ENCODE assay signal across 2 cellular contexts in genomic region chr3:97821810-97822775, GRCh38.
TF ChIP-seq lines count a peak whose summit lies in the region.

TSS of gene CRYBG3 (plus strand) at chr3:97822011. CDS start at chr3:97822207, 196 bp downstream.

TF ChIP-seq in A549, 52 proteins besides CTCF, POLR2A, EP300 and RAD21 (continued from another document):
- TF ChIP-seq E2F6 (IDR thresholded peaks at IDR 0.05; ENCODE audit: borderline replicate concordance, low read depth) (peak; percentile 68; the same call in 1 of the 2 replicates), BCL3 (IDR thresholded peaks at IDR 0.05) (0 out of 3 replicates have a peak, but pooled peaks have one; percentile 61), HDAC2 (IDR thresholded peaks at IDR 0.05) (no peak), NR3C1 (IDR thresholded peaks at IDR 0.05) (no peak), CHD2 (IDR thresholded peaks at IDR 0.05; ENCODE audit: low read length, partially characterized antibody) (no peak)
- TF ChIP-seq, protein P1, sequence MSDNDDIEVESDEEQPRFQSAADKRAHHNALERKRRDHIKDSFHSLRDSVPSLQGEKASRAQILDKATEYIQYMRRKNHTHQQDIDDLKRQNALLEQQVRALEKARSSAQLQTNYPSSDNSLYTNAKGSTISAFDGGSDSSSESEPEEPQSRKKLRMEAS (IDR thresholded peaks at IDR 0.05), result peak; percentile 75

TF ChIP-seq in WTC11, 78 proteins besides CTCF, POLR2A, EP300 and RAD21 (continued from another document):
- TF ChIP-seq, protein P2, sequence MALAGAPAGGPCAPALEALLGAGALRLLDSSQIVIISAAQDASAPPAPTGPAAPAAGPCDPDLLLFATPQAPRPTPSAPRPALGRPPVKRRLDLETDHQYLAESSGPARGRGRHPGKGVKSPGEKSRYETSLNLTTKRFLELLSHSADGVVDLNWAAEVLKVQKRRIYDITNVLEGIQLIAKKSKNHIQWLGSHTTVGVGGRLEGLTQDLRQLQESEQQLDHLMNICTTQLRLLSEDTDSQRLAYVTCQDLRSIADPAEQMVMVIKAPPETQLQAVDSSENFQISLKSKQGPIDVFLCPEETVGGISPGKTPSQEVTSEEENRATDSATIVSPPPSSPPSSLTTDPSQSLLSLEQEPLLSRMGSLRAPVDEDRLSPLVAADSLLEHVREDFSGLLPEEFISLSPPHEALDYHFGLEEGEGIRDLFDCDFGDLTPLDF (CRISPR knock-in tag; IDR thresholded peaks at IDR 0.05), result 0 out of 2 replicates have a peak, but pooled peaks have one; percentile 62
- TF ChIP-seq, protein P3, sequence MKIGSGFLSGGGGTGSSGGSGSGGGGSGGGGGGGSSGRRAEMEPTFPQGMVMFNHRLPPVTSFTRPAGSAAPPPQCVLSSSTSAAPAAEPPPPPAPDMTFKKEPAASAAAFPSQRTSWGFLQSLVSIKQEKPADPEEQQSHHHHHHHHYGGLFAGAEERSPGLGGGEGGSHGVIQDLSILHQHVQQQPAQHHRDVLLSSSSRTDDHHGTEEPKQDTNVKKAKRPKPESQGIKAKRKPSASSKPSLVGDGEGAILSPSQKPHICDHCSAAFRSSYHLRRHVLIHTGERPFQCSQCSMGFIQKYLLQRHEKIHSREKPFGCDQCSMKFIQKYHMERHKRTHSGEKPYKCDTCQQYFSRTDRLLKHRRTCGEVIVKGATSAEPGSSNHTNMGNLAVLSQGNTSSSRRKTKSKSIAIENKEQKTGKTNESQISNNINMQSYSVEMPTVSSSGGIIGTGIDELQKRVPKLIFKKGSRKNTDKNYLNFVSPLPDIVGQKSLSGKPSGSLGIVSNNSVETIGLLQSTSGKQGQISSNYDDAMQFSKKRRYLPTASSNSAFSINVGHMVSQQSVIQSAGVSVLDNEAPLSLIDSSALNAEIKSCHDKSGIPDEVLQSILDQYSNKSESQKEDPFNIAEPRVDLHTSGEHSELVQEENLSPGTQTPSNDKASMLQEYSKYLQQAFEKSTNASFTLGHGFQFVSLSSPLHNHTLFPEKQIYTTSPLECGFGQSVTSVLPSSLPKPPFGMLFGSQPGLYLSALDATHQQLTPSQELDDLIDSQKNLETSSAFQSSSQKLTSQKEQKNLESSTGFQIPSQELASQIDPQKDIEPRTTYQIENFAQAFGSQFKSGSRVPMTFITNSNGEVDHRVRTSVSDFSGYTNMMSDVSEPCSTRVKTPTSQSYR (CRISPR knock-in tag; IDR thresholded peaks at IDR 0.05), result 0 out of 2 replicates have a peak, but pooled peaks have one; percentile 43
- TF ChIP-seq ATF1 (CRISPR knock-in tag; IDR thresholded peaks at IDR 0.05) (no peak), CBFB (CRISPR knock-in tag; IDR thresholded peaks at IDR 0.05; ENCODE audit: low read depth) (no peak), MYBL2 (CRISPR knock-in tag; IDR thresholded peaks at IDR 0.05) (0 out of 2 replicates have a peak, but pooled peaks have one; percentile 12), FOXP4 (CRISPR knock-in tag; IDR thresholded peaks at IDR 0.05) (0 out of 2 replicates have a peak, but pooled peaks have one; percentile 21), GTF2I (CRISPR knock-in tag; conservative IDR thresholded peaks at IDR 0.05) (no peak), ATF6 (CRISPR knock-in tag; IDR thresholded peaks at IDR 0.05) (no peak), SP1 (CRISPR knock-in tag; conservative IDR thresholded peaks at IDR 0.05) (peak; percentile 84), FOXP1 (CRISPR knock-in tag; IDR thresholded peaks at IDR 0.05; ENCODE audit: borderline replicate concordance) (peak; percentile 88), HMGXB4 (CRISPR knock-in tag; IDR thresholded peaks at IDR 0.05) (peak; percentile 91), TEAD1 (CRISPR knock-in tag; IDR thresholded peaks at IDR 0.05) (no peak), CREM (CRISPR knock-in tag; IDR thresholded peaks at IDR 0.05) (peak; percentile 39; the same call in 1 of the 2 replicates), HMGA2 (CRISPR knock-in tag; IDR thresholded peaks at IDR 0.05) (no peak), NFE2L1 (CRISPR knock-in tag; IDR thresholded peaks at IDR 0.05) (0 out of 2 replicates have a peak, but pooled peaks have one; percentile 32), SMAD3 (CRISPR knock-in tag; IDR thresholded peaks at IDR 0.05; ENCODE audit: borderline replicate concordance) (no peak), GABPB1 (CRISPR knock-in tag; IDR thresholded peaks at IDR 0.05) (0 out of 2 replicates have a peak, but pooled peaks have one; percentile 11)
